22 cellular contexts compared by ENCODE assay signal in genomic region chr4:111108138-111108537, GRCh38.
"Had no signal": no experiment of that assay in that cellular context is flagged by ENCODE, and none has a peak within 500 bp of the region (broad histone marks: within the 10 kb centered on the region; RNA-seq: fewer than 3 reads in every experiment).

No MANE protein-coding gene starts in this region.

- H3K9me3 ChIP-seq: esophagus muscularis mucosa, lower lobe of right lung, ovary, psoas muscle, sigmoid colon, stomach, thyroid gland, vagina had no signal

- ATAC-seq: left ventricle myocardium superior; lower lobe of right lung; natural killer cell; psoas muscle; right cardiac atrium; stimulated activated effector memory CD8-positive, alpha-beta T cell treated with anti-CD3 and anti-CD28 coated beads, Interleukin-12 subunit alpha, Interleukin-12 subunit beta, amount 100 ng/mL, for 72 hours had no signal

- H3K36me3 ChIP-seq: esophagus muscularis mucosa, lower lobe of right lung, ovary, sigmoid colon, stomach, thyroid gland, vagina had no signal

- H3K4me3 ChIP-seq: esophagus muscularis mucosa, lower lobe of right lung, ovary, psoas muscle, sigmoid colon, stomach, thyroid gland, vagina had no signal

- H3K4me1 ChIP-seq: esophagus muscularis mucosa, lower lobe of right lung, psoas muscle, sigmoid colon, stomach, thyroid gland, vagina had no signal

- H3K27ac ChIP-seq: esophagus muscularis mucosa, lower lobe of right lung, ovary, psoas muscle, sigmoid colon, stomach, thyroid gland, vagina had no signal

- H3K27me3 ChIP-seq: esophagus muscularis mucosa, ovary, sigmoid colon, stomach, thyroid gland, vagina had no signal

- DNase-seq: dermis blood vessel endothelial cell; effector memory CD4-positive, alpha-beta T cell; foreskin melanocyte; glutamatergic neuron; left ventricle myocardium superior; lower lobe of right lung; natural killer cell; occipital lobe; ovary; posterior cingulate gyrus; psoas muscle; right cardiac atrium; sigmoid colon; stimulated activated CD4-positive, alpha-beta T cell treated with anti-CD3 and anti-CD28 coated beads, Interleukin-2, amount 100 ng/mL, for 24 hours; stimulated activated CD4-positive, alpha-beta T cell treated with anti-CD3 and anti-CD28 coated beads, Interleukin-4, amount 100 ng/mL, for 24 hours; stimulated activated naive CD4-positive, alpha-beta T cell treated with Interleukin-2 at 50 U/mL for 16 hours; stomach; thyroid gland; trophoblast cell had no signal
